In genomic region chr6:16836186-16836981, GRCh38 we compare ENCODE assay signal across 8 cellular contexts.
DNase-seq lines count a peak whose midpoint lies in the region; ATAC-seq, FAIRE-seq and TF ChIP-seq lines count a peak whose summit lies in the region.

No MANE protein-coding gene starts in this region.

- ATAC-seq in GM21526 (IDR thresholded peaks at IDR 0.05; ENCODE audit: low FRiP score, unreplicated experiment) = peak; percentile 77

- no peak for TF ChIP-seq POLR2A in GM12891 (IDR thresholded peaks at IDR 0.05; ENCODE audit: low read depth, low read length)

- FAIRE-seq in GM12891 (lab: Jason Lieb, UNC) = peak; percentile 81

- H3K4me3 ChIP-seq in fibroblast of villous mesenchyme (ENCODE audit: low read depth, low read length) = peak overlapping the region; percentile 36

- DNase-seq in GM12891 (ENCODE audit: insufficient read length, low spot score) (peak; percentile 26), LHCN-M2 (ENCODE audit: low read depth) (peak; percentile 52), fibroblast of villous mesenchyme (ENCODE audit: low read depth) (peak; percentile 35), NCI-H2107 treated with DMSO at 0.1 percent for 48 hours (lab: John Stamatoyannopoulos, UW; ENCODE audit: unreplicated experiment) (no peak), DMS53 (lab: John Stamatoyannopoulos, UW) (no peak)
- no peak for DNase-seq in effector CD8-positive, alpha-beta T cell (lab: John Stamatoyannopoulos, UW)

- peak overlapping the region; percentile 19 for H3K27ac ChIP-seq in temporal lobe (ENCODE audit: low read depth, low read length)

- TF ChIP-seq CTCF in fibroblast of villous mesenchyme (IDR thresholded peaks at IDR 0.05; ENCODE audit: insufficient read depth, low read depth, low read length) = no peak

TF ChIP-seq in GM12891, 5 proteins besides CTCF, POLR2A, EP300 and RAD21:
- TF ChIP-seq POLR2AphosphoS5 (IDR thresholded peaks at IDR 0.05; ENCODE audit: low read depth, low read length) = no peak
- no peak for TF ChIP-seq TAF1 (IDR thresholded peaks at IDR 0.05; ENCODE audit: low read depth, low read length)
- no peak for TF ChIP-seq SPI1 (IDR thresholded peaks at IDR 0.05; ENCODE audit: low read depth, low read length)
- no peak for TF ChIP-seq PAX5 (IDR thresholded peaks at IDR 0.05; ENCODE audit: insufficient read depth, low read length, severe bottlenecking)
- TF ChIP-seq POU2F2 (IDR thresholded peaks at IDR 0.05; ENCODE audit: low read depth, low read length) = no peak

Comparison
In these comparisons a context has a peak if more than half of its experiments do, and no peak if none do; other contexts are left out.
1. DNase-seq: peak in GM12891 (single experiment), LHCN-M2 (single experiment) and fibroblast of villous mesenchyme (single experiment); none in effector CD8-positive, alpha-beta T cell (single experiment), NCI-H2107 treated with DMSO at 0.1 percent for 48 hours (single experiment) and DMS53 (single experiment).